ENCODE assay signal across 15 cellular contexts in the genomic region with DNA sequence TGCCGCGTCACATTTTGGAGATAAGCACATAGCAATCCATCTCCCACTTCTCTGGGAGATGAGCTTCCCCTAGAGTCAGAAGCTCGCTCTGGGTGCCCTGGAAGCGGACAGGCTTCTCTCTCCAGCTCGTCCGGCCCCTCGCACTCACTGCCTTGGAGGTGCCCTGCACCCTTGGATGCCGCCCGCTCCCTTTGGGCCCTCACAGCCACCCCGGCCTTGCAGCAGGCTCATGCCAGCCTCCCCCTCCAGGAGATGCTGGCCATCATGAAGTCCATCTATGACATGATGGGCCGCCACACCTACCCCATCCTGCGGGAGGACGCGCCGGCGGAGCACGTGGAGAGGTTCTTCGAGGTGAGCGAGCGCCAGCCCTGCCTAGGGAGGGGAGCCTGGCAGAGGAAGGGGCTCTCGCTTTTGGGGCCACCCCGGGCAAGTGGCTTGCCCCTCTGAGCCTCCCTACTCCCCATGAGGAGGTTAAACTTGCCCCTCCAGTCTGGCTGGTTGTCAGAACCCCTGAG. TPM values are rescaled to one million over a fixed set of nuclear protein-coding genes. Genes with fewer than 3 reads are reported as not detected.
A peak's percentile ranks its signal among the peaks of the same experiment; 100 is the strongest.
DNase-seq lines count a peak whose midpoint lies in the region; TF ChIP-seq lines count a peak whose summit lies in the region.
"Had no signal": no experiment of that assay in that cellular context is flagged by ENCODE, and none has a peak within 500 bp of the region (broad histone marks: within the 10 kb centered on the region; RNA-seq: fewer than 3 reads in every experiment).

No MANE protein-coding gene starts in this region.

- H3K27ac Mint-ChIP-seq in activated naive CD4-positive, alpha-beta T cell treated with anti-CD3 and anti-CD28 coated beads, Interleukin-2, amount 10 ng/mL, durations not matched to agents 7 days and 5 days, result no peak overlapping the region
- H3K27ac Mint-ChIP-seq in endodermal cell (no peak overlapping the region), Caco-2 (ENCODE audit: unreplicated experiment) (no peak overlapping the region)
- H3K27ac Mint-ChIP-seq: CD8-positive, alpha-beta memory T cell; HFFc6 had no signal

- peak overlapping the region; percentile 17 for H3K23ac ChIP-seq in neuronal stem cell (ENCODE audit: low read depth, low read length, poor library complexity)

- H3K9me3 Mint-ChIP-seq in activated naive CD4-positive, alpha-beta T cell treated with anti-CD3 and anti-CD28 coated beads, Interleukin-2, amount 10 ng/mL, durations not matched to agents 7 days and 5 days, result no peaks in the 10 kb centered on the region
- no peaks in the 10 kb centered on the region for H3K9me3 Mint-ChIP-seq in endodermal cell
- no peaks in the 10 kb centered on the region for H3K9me3 Mint-ChIP-seq in Caco-2 (ENCODE audit: unreplicated experiment)
- H3K9me3 Mint-ChIP-seq: CD8-positive, alpha-beta memory T cell; HFFc6 had no signal

- H3K36me3 ChIP-seq in endodermal cell (ENCODE audit: control insufficient read depth, insufficient read depth, low read length), result no peaks in the 10 kb centered on the region
- H3K36me3 ChIP-seq in neuronal stem cell (replicated peaks in 1 of 2; ENCODE audit: control insufficient read depth in 2 of 2, insufficient read depth in 2 of 2, low read length in 2 of 2), result no peaks in the 10 kb centered on the region
- no peaks in the 10 kb centered on the region for H3K36me3 ChIP-seq in Caco-2 (ENCODE audit: control insufficient read depth, insufficient read depth, low read length)
- H3K36me3 ChIP-seq: BLaER1, HAP-1 had no signal

- intact Hi-C loops in Caco-2 (cut with micrococcal nuclease; ENCODE audit: unreplicated experiment), result no loop called here

- no peak overlapping the region for H2BK5ac ChIP-seq in neuronal stem cell (ENCODE audit: low read length)

- no peak for TF ChIP-seq CTCF in endodermal cell (conservative IDR thresholded peaks at IDR 0.05)
- TF ChIP-seq CTCF in Caco-2 (IDR thresholded peaks at IDR 0.05; ENCODE audit: insufficient read depth in 1 of 2, low read depth in 1 of 2, low read length in 1 of 2, severe bottlenecking in 1 of 2, unreplicated experiment in 1 of 2), result no peak

- H3K79me1 ChIP-seq in neuronal stem cell (ENCODE audit: low read depth, low read length), result no peaks in the 10 kb centered on the region

- H3K9me3 ChIP-seq in endodermal cell (ENCODE audit: control insufficient read depth, low read length), result no peaks in the 10 kb centered on the region
- peaks cover 0 to 1% of the 10 kb centered on the region in 2 donors for H3K9me3 ChIP-seq in neuronal stem cell (replicated peaks in 1 of 2; ENCODE audit: control insufficient read depth in 2 of 2, insufficient read depth in 1 of 2, low read depth in 1 of 2, low read length in 2 of 2)
- no peaks in the 10 kb centered on the region for H3K9me3 ChIP-seq in Caco-2
- H3K9me3 ChIP-seq: BLaER1, HAP-1 had no signal

- no peak overlapping the region for H2AFZ ChIP-seq in neuronal stem cell (ENCODE audit: low read length)

- H3K4me1 ChIP-seq in endodermal cell (ENCODE audit: control insufficient read depth, insufficient read depth, low read length), result no peaks in the 10 kb centered on the region
- peaks cover 5 to 9% of the 10 kb centered on the region in 2 donors for H3K4me1 ChIP-seq in neuronal stem cell (ENCODE audit: control insufficient read depth in 2 of 2, insufficient read depth in 1 of 2, low read depth in 1 of 2, low read length in 2 of 2)
- H3K4me1 ChIP-seq in Caco-2, result no peaks in the 10 kb centered on the region
- H3K4me1 ChIP-seq: HAP-1 had no signal

- H3K27ac ChIP-seq in endodermal cell (ENCODE audit: low read depth, low read length) (no peak overlapping the region), neuronal stem cell (replicated peaks; ENCODE audit: low read length) (no peak overlapping the region)
- H3K27ac ChIP-seq: BLaER1 had no signal

- no peak overlapping the region for H3K4me2 ChIP-seq in neuronal stem cell (ENCODE audit: insufficient read depth, low read length, poor library complexity, severe bottlenecking)

- no peak overlapping the region for H3K4ac ChIP-seq in neuronal stem cell (ENCODE audit: low read length)

- no peak overlapping the region for H2BK120ac ChIP-seq in neuronal stem cell (ENCODE audit: low read depth, low read length)

- H3K36me3 Mint-ChIP-seq in activated naive CD4-positive, alpha-beta T cell treated with anti-CD3 and anti-CD28 coated beads, Interleukin-2, amount 10 ng/mL, durations not matched to agents 7 days and 5 days, result no peaks in the 10 kb centered on the region
- H3K36me3 Mint-ChIP-seq in endodermal cell (ENCODE audit: low read depth) (no peaks in the 10 kb centered on the region), Caco-2 (ENCODE audit: insufficient read depth, unreplicated experiment) (no peaks in the 10 kb centered on the region)
- H3K36me3 Mint-ChIP-seq: CD8-positive, alpha-beta memory T cell had no signal

- H3K4me3 Mint-ChIP-seq in activated naive CD4-positive, alpha-beta T cell treated with anti-CD3 and anti-CD28 coated beads, Interleukin-2, amount 10 ng/mL, durations not matched to agents 7 days and 5 days, result no peak overlapping the region
- H3K4me3 Mint-ChIP-seq in endodermal cell (no peak overlapping the region), Caco-2 (ENCODE audit: unreplicated experiment) (no peak overlapping the region)
- H3K4me3 Mint-ChIP-seq: CD8-positive, alpha-beta memory T cell; HFFc6 had no signal

- no peak overlapping the region for H3K14ac ChIP-seq in neuronal stem cell (ENCODE audit: low read length)

- no peak overlapping the region for H4K8ac ChIP-seq in neuronal stem cell (ENCODE audit: low read depth, low read length)

- peak overlapping the region; percentile 48 for H3K18ac ChIP-seq in neuronal stem cell (ENCODE audit: low read length)

- H3K27me3 Mint-ChIP-seq in activated naive CD4-positive, alpha-beta T cell treated with anti-CD3 and anti-CD28 coated beads, Interleukin-2, amount 10 ng/mL, durations not matched to agents 7 days and 5 days, result peaks cover 8% of the 10 kb centered on the region
- H3K27me3 Mint-ChIP-seq in endodermal cell (ENCODE audit: insufficient read depth) (peaks cover 4% of the 10 kb centered on the region), Caco-2 (ENCODE audit: insufficient read depth, unreplicated experiment) (peaks cover 24% of the 10 kb centered on the region)

- 92 to 93% methylated on average over 13 to 22 of the region's 22 CpGs for WGBS in endodermal cell (ENCODE audit: insufficient coverage in 1 of 2, insufficient read length in 1 of 2), 2 experiments
- no CpG with 5 or more reads among the region's 22 CpGs for WGBS in neuronal stem cell (ENCODE audit: extremely low coverage in 2 of 2, insufficient read length in 2 of 2, insufficient replicate concordance in 1 of 2), 2 donors

- CTCF ChIA-PET in activated naive CD4-positive, alpha-beta T cell treated with anti-CD3 and anti-CD28 coated beads, Interleukin-2, amount 10 ng/mL, durations not matched to agents 7 days and 5 days (lab: Charles Lee), result no interaction called here
- CTCF ChIA-PET in Caco-2 (lab: Charles Lee), result no interaction called here

- peak overlapping the region; percentile 84 for H2BK12ac ChIP-seq in neuronal stem cell (ENCODE audit: low read length)

- H3K4me3 ChIP-seq in endodermal cell (ENCODE audit: low read length), result no peak overlapping the region
- no peak overlapping the region for H3K4me3 ChIP-seq in neuronal stem cell (ENCODE audit: low read length in 2 of 2)
- no peak overlapping the region for H3K4me3 ChIP-seq in Caco-2 (ENCODE audit: low read depth, low read length)
- H3K4me3 ChIP-seq: BLaER1, HAP-1 had no signal

- H4K91ac ChIP-seq in neuronal stem cell (ENCODE audit: low read depth, low read length, poor library complexity), result no peak overlapping the region

- no peak overlapping the region for H2BK15ac ChIP-seq in neuronal stem cell (ENCODE audit: low read length)

- peak; percentile 15 for DNase-seq in activated naive CD4-positive, alpha-beta T cell treated with anti-CD3 and anti-CD28 coated beads, Interleukin-2, amount 10 ng/mL, durations not matched to agents 7 days and 5 days
- no peak for DNase-seq in activated naive CD4-positive, alpha-beta T cell treated with Interleukin-2 at 50 U/mL for 16 hours
- DNase-seq in endodermal cell (peak; percentile 29), neuronal stem cell (ENCODE audit: low spot score) (no peak), ureter (ENCODE audit: low spot score) (peak; percentile 38), Caco-2 (no peak)
- DNase-seq in activated CD4-positive, CD25-positive, alpha-beta regulatory T cell (lab: John Stamatoyannopoulos, UW), result no peak
- DNase-seq: 8988T; AML-193; CD8-positive, alpha-beta memory T cell; DMS53; GF-D8; HFFc6 had no signal

- H3K27me3 ChIP-seq in endodermal cell (ENCODE audit: control insufficient read depth, insufficient read depth, low read length, poor library complexity, severe bottlenecking) (no peaks in the 10 kb centered on the region), neuronal stem cell (ENCODE audit: control insufficient read depth in 3 of 3, insufficient read depth in 3 of 3, low read depth in 1 of 3, low read length in 3 of 3) (peaks cover 0 to 5% (median 3%) of the 10 kb centered on the region in 3 experiments), Caco-2 (replicated peaks; ENCODE audit: control insufficient read depth, insufficient read depth, low read length) (no peaks in the 10 kb centered on the region)
- H3K27me3 ChIP-seq: BLaER1 had no signal

- peak overlapping the region; percentile 46 for H2AK5ac ChIP-seq in neuronal stem cell (ENCODE audit: low read depth, low read length)

- H3K4me1 Mint-ChIP-seq in activated naive CD4-positive, alpha-beta T cell treated with anti-CD3 and anti-CD28 coated beads, Interleukin-2, amount 10 ng/mL, durations not matched to agents 7 days and 5 days, result no peaks in the 10 kb centered on the region
- no peaks in the 10 kb centered on the region for H3K4me1 Mint-ChIP-seq in endodermal cell
- no peaks in the 10 kb centered on the region for H3K4me1 Mint-ChIP-seq in Caco-2 (ENCODE audit: low read depth, unreplicated experiment)
- H3K4me1 Mint-ChIP-seq: CD8-positive, alpha-beta memory T cell had no signal

- BruUV-seq in Caco-2 (replicated peaks; lab: Mats Ljungman, UMichigan), result no TSS peak

- no peak overlapping the region for H3K9ac ChIP-seq in endodermal cell (ENCODE audit: extremely low read depth, low read length, poor library complexity, severe bottlenecking)
- no peak overlapping the region for H3K9ac ChIP-seq in neuronal stem cell (ENCODE audit: low read depth, low read length, poor library complexity)
- H3K9ac ChIP-seq: BLaER1 had no signal

- POLR2A ChIA-PET in Caco-2 (lab: Charles Lee), result no interaction called here

RNA-seq across cellular contexts. Expression of gene FAHD2A, which starts 20.3 kb away (rescaled TPM):
- total RNA-seq in endodermal cell (10 to 100 TPM; 45.2 to 49.4 TPM), ureter (25.7 TPM), Caco-2 (2022) (23.8 and 26.8 TPM in 2 replicates)
- polyA plus RNA-seq in endodermal cell (2013, experiment 1 of 2), result 38.3 TPM
- polyA plus RNA-seq in endodermal cell (2013, experiment 2 of 2), result 31.3 TPM
- polyA plus RNA-seq in neuronal stem cell (2013, experiment 1 of 2), result 19.9 TPM
- 18.9 TPM for polyA plus RNA-seq in neuronal stem cell (2013, experiment 2 of 2)

Comparison
In these comparisons a context has a peak if more than half of its experiments do, and no peak if none do; other contexts are left out.
1. DNase-seq: peak in activated naive CD4-positive, alpha-beta T cell treated with anti-CD3 and anti-CD28 coated beads, Interleukin-2, amount 10 ng/mL, durations not matched to agents 7 days and 5 days (single experiment), endodermal cell (single experiment) and ureter (single experiment); none in activated naive CD4-positive, alpha-beta T cell treated with Interleukin-2 at 50 U/mL for 16 hours (single experiment), neuronal stem cell (single experiment), Caco-2 (0 of 2) and activated CD4-positive, CD25-positive, alpha-beta regulatory T cell (0 of 4).